In the genomic region with DNA sequence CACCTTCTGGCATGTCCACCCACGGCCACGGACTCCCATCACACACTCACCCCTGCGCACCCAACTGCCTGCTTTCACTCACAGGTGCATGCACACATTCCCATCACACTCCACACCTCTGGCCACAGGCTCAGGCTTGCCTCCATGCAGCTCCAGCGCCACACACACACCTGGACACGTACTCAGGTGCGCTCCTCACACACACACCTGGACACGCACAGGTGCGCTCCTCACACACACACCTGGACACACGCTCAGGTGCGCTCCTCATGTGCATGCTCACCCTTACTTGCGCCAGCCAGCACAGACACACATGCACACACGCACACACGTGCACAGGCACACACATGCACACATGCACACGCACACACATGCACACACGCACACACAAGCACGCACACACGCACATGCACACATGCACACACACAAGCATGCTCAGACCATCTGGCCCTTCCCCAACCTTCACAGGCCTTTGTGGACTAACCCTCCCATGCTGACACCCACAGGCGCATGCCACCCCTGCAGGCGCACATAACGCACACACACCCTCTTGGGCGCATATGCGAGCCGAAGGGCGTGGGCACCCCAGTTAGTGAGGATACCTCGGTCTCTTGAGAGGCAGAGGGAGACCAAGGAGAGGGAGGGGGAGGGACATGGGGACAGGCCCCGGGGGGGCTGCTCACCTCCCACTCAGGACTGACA, we compare ENCODE assay signal across 18 cellular contexts. TPM values are rescaled to one million over a fixed set of nuclear protein-coding genes. Genes with fewer than 3 reads are reported as not detected.
"Had no signal": no experiment of that assay in that cellular context is flagged by ENCODE, and none has a peak within 500 bp of the region (broad histone marks: within the 10 kb centered on the region; RNA-seq: fewer than 3 reads in every experiment).

No MANE protein-coding gene starts in this region.

- H3K9me3 Mint-ChIP-seq: activated CD4-positive, alpha-beta memory T cell treated with anti-CD3 and anti-CD28 coated beads, Interleukin-2, amount 10 ng/mL, durations not matched to agents 7 days and 5 days; activated naive CD8-positive, alpha-beta T cell treated with anti-CD3 and anti-CD28 coated beads, Interleukin-2, amount 50 U/mL, for 24 hours; dendritic cell treated with granulocyte-macrophage colony-stimulating factor and Interleukin-4, amounts not matched to agents 40 ng/mL and 50 ng/mL, for 4 days; effector memory CD8-positive, alpha-beta T cell; nephron; stimulated activated naive CD8-positive, alpha-beta T cell treated with anti-CD3 and anti-CD28 coated beads, Interleukin-15, Interleukin-2, amounts not matched to agents 100 ng/mL and 50 ng/mL, for 24 hours had no signal

- H3K9me3 ChIP-seq: gastroesophageal sphincter, ovary, testis, vagina had no signal

- H3K27ac Mint-ChIP-seq: activated CD4-positive, alpha-beta memory T cell treated with anti-CD3 and anti-CD28 coated beads, Interleukin-2, amount 10 ng/mL, durations not matched to agents 7 days and 5 days; activated naive CD8-positive, alpha-beta T cell treated with anti-CD3 and anti-CD28 coated beads, Interleukin-2, amount 50 U/mL, for 24 hours; dendritic cell treated with granulocyte-macrophage colony-stimulating factor and Interleukin-4, amounts not matched to agents 40 ng/mL and 50 ng/mL, for 4 days; effector memory CD8-positive, alpha-beta T cell; nephron; stimulated activated naive CD8-positive, alpha-beta T cell treated with anti-CD3 and anti-CD28 coated beads, Interleukin-15, Interleukin-2, amounts not matched to agents 100 ng/mL and 50 ng/mL, for 24 hours had no signal

- H3K4me3 ChIP-seq: gastroesophageal sphincter, ovary, testis, vagina had no signal

- H3K4me1 ChIP-seq: gastroesophageal sphincter, testis, vagina had no signal

- ATAC-seq: activated naive CD8-positive, alpha-beta T cell treated with anti-CD3 and anti-CD28 coated beads, Interleukin-2, amount 50 U/mL, for 24 hours; effector memory CD8-positive, alpha-beta T cell; gastroesophageal sphincter had no signal

- H3K27ac ChIP-seq: gastroesophageal sphincter, ovary, testis, vagina had no signal

- FAIRE-seq: kidney had no signal

- H3K4me1 Mint-ChIP-seq: nephron had no signal

- H3K36me3 ChIP-seq: gastroesophageal sphincter, ovary, vagina had no signal

- DNase-seq: activated CD4-positive, alpha-beta memory T cell treated with anti-CD3 and anti-CD28 coated beads, Interleukin-2, amount 10 ng/mL, durations not matched to agents 7 days and 5 days; activated CD4-positive, alpha-beta T cell treated with anti-CD3 and anti-CD28 coated beads for 1 hour; activated naive CD4-positive, alpha-beta T cell treated with Interleukin-2 at 50 U/mL for 16 hours; activated naive CD8-positive, alpha-beta T cell treated with anti-CD3 and anti-CD28 coated beads, Interleukin-2, amount 50 U/mL, for 24 hours; effector memory CD8-positive, alpha-beta T cell; kidney; mesendoderm; ovary; stimulated activated CD4-positive, alpha-beta T cell treated with anti-CD3 and anti-CD28 coated beads, Interleukin-4, amount 100 ng/mL, for 1 hour; stimulated activated CD8-positive, alpha-beta memory T cell treated with anti-CD3 and anti-CD28 coated beads, Interleukin-4, amount 100 ng/mL, for 48 hours; testis had no signal

- H3K27me3 ChIP-seq: ovary, testis, vagina had no signal

- H3K4me3 Mint-ChIP-seq: activated CD4-positive, alpha-beta memory T cell treated with anti-CD3 and anti-CD28 coated beads, Interleukin-2, amount 10 ng/mL, durations not matched to agents 7 days and 5 days; activated naive CD8-positive, alpha-beta T cell treated with anti-CD3 and anti-CD28 coated beads, Interleukin-2, amount 50 U/mL, for 24 hours; dendritic cell treated with granulocyte-macrophage colony-stimulating factor and Interleukin-4, amounts not matched to agents 40 ng/mL and 50 ng/mL, for 4 days; effector memory CD8-positive, alpha-beta T cell; nephron; stimulated activated naive CD8-positive, alpha-beta T cell treated with anti-CD3 and anti-CD28 coated beads, Interleukin-15, Interleukin-2, amounts not matched to agents 100 ng/mL and 50 ng/mL, for 24 hours had no signal

RNA-seq across cellular contexts. Expression of gene GRIN1, which starts 8.3 kb away (rescaled TPM):
- total RNA-seq: epithelial cell of proximal tubule, liver had no signal

RNA-seq across cellular contexts. Expression of gene LRRC26, which starts 22.6 kb away (rescaled TPM):
- total RNA-seq: activated CD4-positive, alpha-beta memory T cell treated with anti-CD3 and anti-CD28 coated beads, Interleukin-2, amount 10 ng/mL, durations not matched to agents 7 days and 5 days; epithelial cell of proximal tubule; vagina had no signal

RNA-seq across cellular contexts. Expression of gene TMEM210, which starts 24.6 kb away (rescaled TPM):
- total RNA-seq: activated CD4-positive, alpha-beta memory T cell treated with anti-CD3 and anti-CD28 coated beads, Interleukin-2, amount 10 ng/mL, durations not matched to agents 7 days and 5 days; epithelial cell of proximal tubule; gastroesophageal sphincter; kidney; liver; ovary; vagina had no signal
